ENCODE assay signal across 8 cellular contexts in genomic region chr10:33155720-33156638, GRCh38.
DNase-seq lines count a peak whose midpoint lies in the region; ATAC-seq and TF ChIP-seq lines count a peak whose summit lies in the region.

No MANE protein-coding gene starts in this region.

- ATAC-seq in GM21390 (IDR thresholded peaks at IDR 0.05; ENCODE audit: unreplicated experiment): peak; percentile 80

- H3K4me2 ChIP-seq in fibroblast of lung (ENCODE audit: extremely low read depth, insufficient read depth, low read length) (no peak overlapping the region), smooth muscle cell (no peak overlapping the region)

- H3K9me3 ChIP-seq in fibroblast of lung (ENCODE audit: control insufficient read depth, insufficient read depth, low read depth, low read length) (no peaks in the 10 kb centered on the region), smooth muscle cell (replicated peaks; ENCODE audit: low read depth) (no peaks in the 10 kb centered on the region)

- H4K20me1 ChIP-seq in fibroblast of lung (ENCODE audit: control insufficient read depth, extremely low read depth, insufficient read depth, low read length) (no peaks in the 10 kb centered on the region), smooth muscle cell (ENCODE audit: low read depth) (no peaks in the 10 kb centered on the region)

- H3K4me1 ChIP-seq in fibroblast of lung (ENCODE audit: control insufficient read depth, extremely low read depth, insufficient read depth, low read length): peaks cover 5% of the 10 kb centered on the region
- H3K4me1 ChIP-seq in smooth muscle cell (ENCODE audit: low read depth): no peaks in the 10 kb centered on the region

- H3K27me3 ChIP-seq in fibroblast of lung (ENCODE audit: control insufficient read depth, insufficient read depth, low read length) (no peaks in the 10 kb centered on the region), smooth muscle cell (ENCODE audit: low read depth) (no peaks in the 10 kb centered on the region)

- H3K4me3 ChIP-seq in fibroblast of lung (replicated peaks in 1 of 4; ENCODE audit: control extremely low read depth in 1 of 4, insufficient read depth in 1 of 4, low read depth in 3 of 4, low read length in 4 of 4) (peak overlapping the region in 1 of 4 experiments; percentile 14), smooth muscle cell (no peak overlapping the region)

- no peak overlapping the region for H3K9ac ChIP-seq in fibroblast of lung (ENCODE audit: insufficient read depth, low read length)
- H3K9ac ChIP-seq in smooth muscle cell (ENCODE audit: low read depth): no peak overlapping the region

- DNase-seq in SIG-M5 treated with dmso at 0.1 percent for 504 hours (lab: John Stamatoyannopoulos, UW; ENCODE audit: unreplicated experiment) (peak; percentile 24), SIG-M5 (lab: John Stamatoyannopoulos, UW) (no peak), HPDE6-E6E7 (ENCODE audit: extremely low spot score) (peak; percentile 27), T-helper 22 cell (ENCODE audit: low read depth) (peak; percentile 23), fibroblast of lung (ENCODE audit: low read depth in 2 of 2) (peak; percentile 74 to 87), smooth muscle cell (lab: John Stamatoyannopoulos, UW; ENCODE audit: unreplicated experiment) (no peak), NCI-H1436 (lab: John Stamatoyannopoulos, UW) (no peak)

- H3F3A ChIP-seq in smooth muscle cell (ENCODE audit: low read depth): no peaks in the 10 kb centered on the region

- no peaks in the 10 kb centered on the region for H3K79me2 ChIP-seq in fibroblast of lung (ENCODE audit: control insufficient read depth, insufficient read depth, low read length)
- no peaks in the 10 kb centered on the region for H3K79me2 ChIP-seq in smooth muscle cell (ENCODE audit: low read depth)

- 64% methylated on average over 10 of the region's 10 CpGs for WGBS in smooth muscle cell (ENCODE audit: low lambda C conversion rate)

- no peak overlapping the region for H2AFZ ChIP-seq in fibroblast of lung (ENCODE audit: low read length)
- no peak overlapping the region for H2AFZ ChIP-seq in smooth muscle cell (ENCODE audit: low read depth)

- H3K36me3 ChIP-seq in fibroblast of lung (ENCODE audit: control insufficient read depth, insufficient read depth, low read length) (no peaks in the 10 kb centered on the region), smooth muscle cell (ENCODE audit: low read depth) (no peaks in the 10 kb centered on the region)

- H3K27ac ChIP-seq in fibroblast of lung (ENCODE audit: insufficient read depth, low read length): peak overlapping the region; percentile 22
- H3K27ac ChIP-seq in smooth muscle cell (ENCODE audit: low read depth): no peak overlapping the region

- TF ChIP-seq CTCF in fibroblast of lung (conservative IDR thresholded peaks at IDR 0.05 in 1 of 2, IDR thresholded peaks at IDR 0.05 in 1 of 2; ENCODE audit: low read depth in 1 of 2, low read length in 2 of 2): peak; percentile 67 to 73
- peak; percentile 55 for TF ChIP-seq CTCF in smooth muscle cell (IDR thresholded peaks at IDR 0.05; ENCODE audit: borderline replicate concordance, insufficient read depth, poor library complexity, severe bottlenecking)

Comparison
In these comparisons a context has a peak if more than half of its experiments do, and no peak if none do; other contexts are left out.
1. DNase-seq: peak in SIG-M5 treated with dmso at 0.1 percent for 504 hours (single experiment), HPDE6-E6E7 (single experiment), T-helper 22 cell (single experiment) and fibroblast of lung (2 of 2); none in SIG-M5 (single experiment), smooth muscle cell (single experiment) and NCI-H1436 (single experiment).